ENCODE assay signal across 11 cellular contexts in genomic region chr2:71358931-71359671, GRCh38. TPM values are rescaled to one million over a fixed set of nuclear protein-coding genes. Genes with fewer than 3 reads are reported as not detected.
A peak's percentile ranks its signal among the peaks of the same experiment; 100 is the strongest.
DNase-seq lines count a peak whose midpoint lies in the region; ATAC-seq and TF ChIP-seq lines count a peak whose summit lies in the region.
"Had no signal": no experiment of that assay in that cellular context is flagged by ENCODE, and none has a peak within 500 bp of the region (broad histone marks: within the 10 kb centered on the region; RNA-seq: fewer than 3 reads in every experiment).

No MANE protein-coding gene starts in this region.

- no peak for TF ChIP-seq EP300 in sigmoid colon (IDR thresholded peaks at IDR 0.05)

- no peaks in the 10 kb centered on the region for H3K9me3 ChIP-seq in PC-3 (ENCODE audit: low read length)
- H3K9me3 ChIP-seq in sigmoid colon = no peaks in the 10 kb centered on the region
- H3K9me3 ChIP-seq: A549 had no signal

- WGBS in sigmoid colon, 2 donors = 98% methylated on average over 6 of the region's 6 CpGs

- H3F3A ChIP-seq in PC-3 (ENCODE audit: low read length, unreplicated experiment) = no peaks in the 10 kb centered on the region

- ATAC-seq in activated CD4-positive, alpha-beta T cell treated with anti-CD3 and anti-CD28 coated beads for 36 hours = peak; percentile 92
- ATAC-seq in PC-3 (peak; percentile 40; the same call in 1 of the 2 replicates), esophagus mucosa (peak; percentile 17), GM19035 (IDR thresholded peaks at IDR 0.05; ENCODE audit: unreplicated experiment) (no peak)
- ATAC-seq: left colon had no signal

- no peak overlapping the region for H3K4me3 Mint-ChIP-seq in activated CD4-positive, alpha-beta T cell treated with anti-CD3 and anti-CD28 coated beads for 36 hours
- no peak overlapping the region for H3K4me3 Mint-ChIP-seq in activated CD4-positive, alpha-beta T cell treated with anti-CD3 and anti-CD28 coated beads, Interleukin-2, amount 10 ng/mL, durations not matched to agents 7 days and 5 days

- H3K9ac ChIP-seq in PC-3 (ENCODE audit: low read length) = no peak overlapping the region

- H2AFZ ChIP-seq in PC-3 (ENCODE audit: low read length) = no peak overlapping the region

- no peak for TF ChIP-seq POLR2A in sigmoid colon (IDR thresholded peaks at IDR 0.05)

- peak; percentile 54 for DNase-seq in activated CD4-positive, alpha-beta T cell treated with anti-CD3 and anti-CD28 coated beads for 36 hours
- no peak for DNase-seq in activated CD4-positive, alpha-beta T cell treated with anti-CD3 and anti-CD28 coated beads, Interleukin-2, amount 10 ng/mL, durations not matched to agents 7 days and 5 days
- peak; percentile 35 for DNase-seq in PC-3
- DNase-seq in stimulated activated CD4-positive, alpha-beta T cell treated with anti-CD3 and anti-CD28 coated beads, Interleukin-15, amount 100 ng/mL, for 48 hours (ENCODE audit: low read depth in 2 of 2) = peak; percentile 10 to 14
- DNase-seq in sigmoid colon = no peak
- DNase-seq in T-helper 9 cell = no peak
- DNase-seq: DMS79, left colon had no signal

- peaks cover 60% of the 10 kb centered on the region for H3K79me2 ChIP-seq in PC-3 (ENCODE audit: low read length)

- no peak overlapping the region for H3K27ac ChIP-seq in PC-3 (ENCODE audit: low read length)
- H3K27ac ChIP-seq in sigmoid colon = no peak overlapping the region
- H3K27ac ChIP-seq: A549 had no signal

- H4K20me1 ChIP-seq in PC-3 (ENCODE audit: low read length) = peaks cover 16% of the 10 kb centered on the region; the same call in 1 of the 2 replicates

- H3K27me3 Mint-ChIP-seq in activated CD4-positive, alpha-beta T cell treated with anti-CD3 and anti-CD28 coated beads for 36 hours = no peaks in the 10 kb centered on the region
- H3K27me3 Mint-ChIP-seq in activated CD4-positive, alpha-beta T cell treated with anti-CD3 and anti-CD28 coated beads, Interleukin-2, amount 10 ng/mL, durations not matched to agents 7 days and 5 days = no peaks in the 10 kb centered on the region

- POLR2A ChIA-PET in activated CD4-positive, alpha-beta T cell treated with anti-CD3 and anti-CD28 coated beads for 36 hours (lab: Charles Lee) = no interaction called here
- POLR2A ChIA-PET in activated CD4-positive, alpha-beta T cell treated with anti-CD3 and anti-CD28 coated beads, Interleukin-2, amount 10 ng/mL, durations not matched to agents 7 days and 5 days (lab: Charles Lee) = no interaction called here
- POLR2A ChIA-PET in PC-3 (lab: Charles Lee; ENCODE audit: unreplicated experiment) = no interaction called here

- TF ChIP-seq CTCF in PC-3 (conservative IDR thresholded peaks at IDR 0.05; ENCODE audit: low read depth, low read length) (no peak), sigmoid colon (IDR thresholded peaks at IDR 0.05) (no peak)

- H3K27ac Mint-ChIP-seq in activated CD4-positive, alpha-beta T cell treated with anti-CD3 and anti-CD28 coated beads for 36 hours = peak overlapping the region; percentile 55
- H3K27ac Mint-ChIP-seq in activated CD4-positive, alpha-beta T cell treated with anti-CD3 and anti-CD28 coated beads, Interleukin-2, amount 10 ng/mL, durations not matched to agents 7 days and 5 days = no peak overlapping the region

- intact Hi-C loops in activated CD4-positive, alpha-beta T cell treated with anti-CD3 and anti-CD28 coated beads for 36 hours (cut with DNase I, micrococcal nuclease) = loop anchor here in 1 of 2 experiments (2.0 kb wide), 1 partner anchor 28 kb away; the partner anchor contains the start of gene ZNF638
- intact Hi-C loops in PC-3 (cut with micrococcal nuclease) = no loop called here
- intact Hi-C loops in sigmoid colon (cut with DNase I) = no loop called here

- no TSS peak for BruUV-seq in PC-3 (replicated peaks; lab: Mats Ljungman, UMichigan)

- H3K4me1 Mint-ChIP-seq in activated CD4-positive, alpha-beta T cell treated with anti-CD3 and anti-CD28 coated beads for 36 hours = peaks cover 48% of the 10 kb centered on the region
- H3K4me1 Mint-ChIP-seq in activated CD4-positive, alpha-beta T cell treated with anti-CD3 and anti-CD28 coated beads, Interleukin-2, amount 10 ng/mL, durations not matched to agents 7 days and 5 days = peaks cover 4% of the 10 kb centered on the region

- no peak overlapping the region for H3K4me3 ChIP-seq in PC-3 (ENCODE audit: low read length)
- no peak overlapping the region for H3K4me3 ChIP-seq in sigmoid colon
- H3K4me3 ChIP-seq: A549 had no signal

- no peaks in the 10 kb centered on the region for H3K9me3 Mint-ChIP-seq in activated CD4-positive, alpha-beta T cell treated with anti-CD3 and anti-CD28 coated beads for 36 hours (ENCODE audit: low read depth)
- no peaks in the 10 kb centered on the region for H3K9me3 Mint-ChIP-seq in activated CD4-positive, alpha-beta T cell treated with anti-CD3 and anti-CD28 coated beads, Interleukin-2, amount 10 ng/mL, durations not matched to agents 7 days and 5 days

- H3K27me3 ChIP-seq in PC-3 (ENCODE audit: low read length) (no peaks in the 10 kb centered on the region), sigmoid colon (no peaks in the 10 kb centered on the region)

- no peak overlapping the region for H3K4me2 ChIP-seq in PC-3 (ENCODE audit: low read length)
- H3K4me2 ChIP-seq: A549 had no signal

- no peaks in the 10 kb centered on the region for H3K4me1 ChIP-seq in PC-3 (ENCODE audit: insufficient read depth, low read length)
- peaks cover 0 to 10% (median 0%) of the 10 kb centered on the region in 4 donors for H3K4me1 ChIP-seq in sigmoid colon

- H3K36me3 Mint-ChIP-seq in activated CD4-positive, alpha-beta T cell treated with anti-CD3 and anti-CD28 coated beads for 36 hours (ENCODE audit: low read depth) = peaks cover 55% of the 10 kb centered on the region
- peaks cover 57% of the 10 kb centered on the region for H3K36me3 Mint-ChIP-seq in activated CD4-positive, alpha-beta T cell treated with anti-CD3 and anti-CD28 coated beads, Interleukin-2, amount 10 ng/mL, durations not matched to agents 7 days and 5 days (ENCODE audit: low read depth)

- CTCF ChIA-PET in activated CD4-positive, alpha-beta T cell treated with anti-CD3 and anti-CD28 coated beads for 36 hours (lab: Charles Lee) = interaction anchor here (1.0 kb wide), 1 partner anchor 26 kb away, joined by 3 read pairs; no protein-coding TSS in a partner anchor
- CTCF ChIA-PET in activated CD4-positive, alpha-beta T cell treated with anti-CD3 and anti-CD28 coated beads, Interleukin-2, amount 10 ng/mL, durations not matched to agents 7 days and 5 days (lab: Charles Lee) = no interaction called here
- CTCF ChIA-PET in PC-3 (lab: Charles Lee) = no interaction called here

- no peaks in the 10 kb centered on the region for H3K9me2 ChIP-seq in PC-3 (replicated peaks; ENCODE audit: low read length)

- H3K36me3 ChIP-seq in PC-3 (ENCODE audit: low read depth, low read length) = peaks cover 55% of the 10 kb centered on the region
- H3K36me3 ChIP-seq in sigmoid colon = peaks cover 11 to 79% (median 16%) of the 10 kb centered on the region in 4 donors

RNA-seq across cellular contexts. Expression of gene ZNF638, which starts 27.5 kb away (rescaled TPM):
- total RNA-seq in activated CD4-positive, alpha-beta T cell treated with anti-CD3 and anti-CD28 coated beads for 36 hours = 10 to 100 TPM; 79.8 to 97.5 TPM
- 100 to 1,000 TPM in 1 of 2 experiments, 10 to 100 TPM in 1; 87.6 to 101 TPM for total RNA-seq in activated CD4-positive, alpha-beta T cell treated with anti-CD3 and anti-CD28 coated beads, Interleukin-2, amount 10 ng/mL, durations not matched to agents 7 days and 5 days
- 82.9 and 93.2 TPM in 2 replicates for total RNA-seq in PC-3 (2014; rRNA removed)
- 52.0 TPM for total RNA-seq in esophagus mucosa
- total RNA-seq in sigmoid colon = 100 to 1,000 TPM; 161 to 184 (median 176) TPM
- 10 to 100 TPM; 28.7 to 69.8 (median 43.8) TPM for polyA plus RNA-seq in sigmoid colon

Comparison
In these comparisons a context has a peak if more than half of its experiments do, and no peak if none do; other contexts are left out.
1. DNase-seq: peak in activated CD4-positive, alpha-beta T cell treated with anti-CD3 and anti-CD28 coated beads for 36 hours (single experiment), PC-3 (single experiment) and stimulated activated CD4-positive, alpha-beta T cell treated with anti-CD3 and anti-CD28 coated beads, Interleukin-15, amount 100 ng/mL, for 48 hours (2 of 2); none in activated CD4-positive, alpha-beta T cell treated with anti-CD3 and anti-CD28 coated beads, Interleukin-2, amount 10 ng/mL, durations not matched to agents 7 days and 5 days (single experiment), sigmoid colon (single experiment) and T-helper 9 cell (single experiment).